Comparison of ENCODE assay signal across 12 cellular contexts in genomic region chr2:47719099-47719498, GRCh38.
DNase-seq lines count a peak whose midpoint lies in the region; ATAC-seq and TF ChIP-seq lines count a peak whose summit lies in the region.
"Had no signal": no experiment of that assay in that cellular context is flagged by ENCODE, and none has a peak within 500 bp of the region (broad histone marks: within the 10 kb centered on the region; RNA-seq: fewer than 3 reads in every experiment).

No MANE protein-coding gene starts in this region.

- H3K27ac ChIP-seq in vagina: no peak overlapping the region

- peak; percentile 40 for ATAC-seq in GM19324 (IDR thresholded peaks at IDR 0.05; ENCODE audit: low FRiP score, unreplicated experiment)
- peak; percentile 77 for ATAC-seq in HG02852 (IDR thresholded peaks at IDR 0.05; ENCODE audit: unreplicated experiment)
- ATAC-seq in HG03571 (IDR thresholded peaks at IDR 0.05; ENCODE audit: unreplicated experiment): peak; percentile 53
- ATAC-seq: left ventricle myocardium superior, Panc1 had no signal

- no peak for TF ChIP-seq CTCF in GM10266 (IDR thresholded peaks at IDR 0.05; ENCODE audit: control insufficient read depth, insufficient read depth, low read depth, missing control alignments)
- no peak for TF ChIP-seq CTCF in vagina (IDR thresholded peaks at IDR 0.05)

- H3K9me3 ChIP-seq in vagina: no peaks in the 10 kb centered on the region

- H3K4me3 ChIP-seq in vagina: no peak overlapping the region

- TF ChIP-seq POLR2A in vagina (IDR thresholded peaks at IDR 0.05): no peak

- intact Hi-C loops in vagina (cut with DNase I): no loop called here

- H3K4me1 ChIP-seq in vagina: no peaks in the 10 kb centered on the region

- DNase-seq in GM10266 (ENCODE audit: extremely low spot score): peak; percentile 52
- no peak for DNase-seq in globus pallidus (ENCODE audit: low spot score)
- no peak for DNase-seq in vagina (ENCODE audit: extremely low spot score in 2 of 2)
- no peak for DNase-seq in medulla oblongata (ENCODE audit: extremely low spot score)
- DNase-seq in stimulated activated naive CD4-positive, alpha-beta T cell (lab: John Stamatoyannopoulos, UW): no peak
- DNase-seq: AML-193, left ventricle myocardium superior, NCI-H1694 had no signal

- H3K27me3 ChIP-seq in vagina: no peaks in the 10 kb centered on the region

- H3K36me3 ChIP-seq in vagina: no peaks in the 10 kb centered on the region
